In the genomic region with DNA sequence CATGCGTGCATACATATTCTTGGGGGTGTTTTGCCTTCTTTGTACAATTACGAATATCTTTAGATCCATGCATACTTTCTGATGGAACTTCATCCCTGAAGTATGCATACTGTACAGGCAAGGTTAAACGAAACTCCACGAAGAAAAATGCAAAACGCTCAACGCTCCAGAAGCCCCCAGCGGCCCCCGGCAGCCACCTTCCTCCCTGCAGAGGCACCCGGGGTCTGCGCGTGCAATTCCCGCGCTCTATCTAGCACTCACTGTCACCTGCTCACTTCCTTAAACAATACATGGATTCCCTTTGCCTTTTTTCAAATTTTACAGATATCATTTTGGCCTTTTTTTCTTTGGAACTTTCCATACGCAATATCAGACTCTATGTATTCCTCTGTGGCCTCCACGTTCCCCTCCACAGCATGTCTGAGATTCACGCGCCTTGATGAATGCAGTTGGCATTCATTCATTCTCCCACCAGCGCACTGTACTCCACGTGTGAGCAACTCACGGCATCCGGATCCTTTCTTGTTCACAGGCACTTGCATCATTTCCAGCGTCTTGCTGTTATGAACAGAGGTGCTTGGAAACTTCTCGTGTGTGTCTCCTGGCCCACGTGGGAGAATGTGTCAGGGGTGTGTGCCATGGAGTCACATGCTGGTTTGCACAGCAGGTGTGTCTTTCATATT, we compare ENCODE assay signal across 28 cellular contexts.
"Had no signal": no experiment of that assay in that cellular context is flagged by ENCODE, and none has a peak within 500 bp of the region (broad histone marks: within the 10 kb centered on the region; RNA-seq: fewer than 3 reads in every experiment).

No MANE protein-coding gene starts in this region.

- H3K4me3 ChIP-seq: K562, SJSA1 had no signal

- DNase-seq: activated CD4-positive, alpha-beta T cell treated with anti-CD3 and anti-CD28 coated beads, Interleukin-2, amount 10 ng/mL, durations not matched to agents 24 days and 14 days; activated CD4-positive, alpha-beta T cell treated with anti-CD3 and anti-CD28 coated beads, Interleukin-2, amount 50 U/mL, for 48 hours; activated CD4-positive, CD25-positive, alpha-beta regulatory T cell treated with anti-CD3 and anti-CD28 coated beads, Interleukin-2, amount 50 U/mL, for 72 hours; activated CD8-positive, alpha-beta memory T cell treated with anti-CD3 and anti-CD28 coated beads, Interleukin-2, amount 10 ng/mL, durations not matched to agents 7 days and 5 days; activated gamma-delta T cell; activated naive CD4-positive, alpha-beta T cell treated with anti-CD3 and anti-CD28 coated beads for 36 hours; activated T-cell treated with anti-CD3 and anti-CD28 coated beads, Interleukin-2, amount 50 U/mL, for 4 hours; amygdala; brain microvascular endothelial cell; Karpas-422; MM.1S; NCI-H146; NCI-H187 treated with DMSO at 0.1 percent for 48 hours; NCI-H2081 treated with DMSO at 0.1 percent for 48 hours; NCI-H2171 treated with DMSO at 0.1 percent for 48 hours; NCI-H226; NCI-H510A; NCI-H526 treated with DMSO at 0.1 percent for 48 hours; NK-92 treated with Interleukin-12 subunit alpha and Interleukin-12 subunit beta, amount 100 ng/mL, for 24 hours; OCI-M1; Right ventricle myocardium superior; SW 1271 had no signal

- H3K36me3 ChIP-seq: brain microvascular endothelial cell, SJSA1 had no signal

- H3K27ac Mint-ChIP-seq: activated CD4-positive, alpha-beta T cell treated with anti-CD3 and anti-CD28 coated beads, Interleukin-2, amount 10 ng/mL, durations not matched to agents 24 days and 14 days; activated CD8-positive, alpha-beta memory T cell treated with anti-CD3 and anti-CD28 coated beads, Interleukin-2, amount 10 ng/mL, durations not matched to agents 7 days and 5 days; activated naive CD4-positive, alpha-beta T cell treated with anti-CD3 and anti-CD28 coated beads for 36 hours; activated naive CD8-positive, alpha-beta T cell had no signal

- H3K4me3 Mint-ChIP-seq: activated CD4-positive, alpha-beta T cell treated with anti-CD3 and anti-CD28 coated beads, Interleukin-2, amount 10 ng/mL, durations not matched to agents 24 days and 14 days; activated CD8-positive, alpha-beta memory T cell treated with anti-CD3 and anti-CD28 coated beads, Interleukin-2, amount 10 ng/mL, durations not matched to agents 7 days and 5 days; activated naive CD4-positive, alpha-beta T cell treated with anti-CD3 and anti-CD28 coated beads for 36 hours; activated naive CD8-positive, alpha-beta T cell; activated T-cell treated with anti-CD3 and anti-CD28 coated beads, Interleukin-2, amount 50 U/mL, for 4 hours had no signal

- H3K9me3 Mint-ChIP-seq: activated CD4-positive, alpha-beta T cell treated with anti-CD3 and anti-CD28 coated beads, Interleukin-2, amount 10 ng/mL, durations not matched to agents 24 days and 14 days; activated naive CD4-positive, alpha-beta T cell treated with anti-CD3 and anti-CD28 coated beads for 36 hours; activated T-cell treated with anti-CD3 and anti-CD28 coated beads, Interleukin-2, amount 50 U/mL, for 4 hours had no signal

- H3K4me1 ChIP-seq: SJSA1 had no signal

- H3K27me3 ChIP-seq: brain microvascular endothelial cell, SJSA1 had no signal

- H3K27ac ChIP-seq: brain microvascular endothelial cell, RWPE1, SJSA1 had no signal

- H3K36me3 Mint-ChIP-seq: activated CD8-positive, alpha-beta memory T cell treated with anti-CD3 and anti-CD28 coated beads, Interleukin-2, amount 10 ng/mL, durations not matched to agents 7 days and 5 days; activated naive CD8-positive, alpha-beta T cell had no signal

- ATAC-seq: activated CD8-positive, alpha-beta memory T cell treated with anti-CD3 and anti-CD28 coated beads, Interleukin-2, amount 10 ng/mL, durations not matched to agents 7 days and 5 days; activated T-cell treated with anti-CD3 and anti-CD28 coated beads, Interleukin-2, amount 50 U/mL, for 4 hours; K562; Panc1; SK-N-SH treated with all-trans-retinoic acid at 6 μM for 48 hours had no signal

- H3K4me1 Mint-ChIP-seq: activated CD4-positive, alpha-beta T cell treated with anti-CD3 and anti-CD28 coated beads, Interleukin-2, amount 10 ng/mL, durations not matched to agents 24 days and 14 days; activated CD8-positive, alpha-beta memory T cell treated with anti-CD3 and anti-CD28 coated beads, Interleukin-2, amount 10 ng/mL, durations not matched to agents 7 days and 5 days had no signal
